In genomic region chr2:217897091-217897715, GRCh38 we compare ENCODE assay signal across 21 cellular contexts.
DNase-seq lines count a peak whose midpoint lies in the region; ATAC-seq and TF ChIP-seq lines count a peak whose summit lies in the region.
"Had no signal": no experiment of that assay in that cellular context is flagged by ENCODE, and none has a peak within 500 bp of the region (broad histone marks: within the 10 kb centered on the region; RNA-seq: fewer than 3 reads in every experiment).

No MANE protein-coding gene starts in this region.

- H3K27me3 ChIP-seq in heart left ventricle (no peaks in the 10 kb centered on the region), left ventricle myocardium inferior (ENCODE audit: low read depth) (no peaks in the 10 kb centered on the region), psoas muscle (ENCODE audit: insufficient read depth in 3 of 3, low read length in 2 of 3) (no peaks in the 10 kb centered on the region), vagina (no peaks in the 10 kb centered on the region)
- H3K27me3 ChIP-seq: brain microvascular endothelial cell, SJSA1 had no signal

- H3K27ac ChIP-seq in heart left ventricle (peak overlapping the region in 11 of 12 donors; percentile 85 to 99 (median 94)), left ventricle myocardium inferior (replicated peaks) (peak overlapping the region; percentile 95), psoas muscle (peak overlapping the region; percentile 89), vagina (peak overlapping the region; percentile 91)
- H3K27ac ChIP-seq: brain microvascular endothelial cell, SJSA1 had no signal

- H3K4me3 ChIP-seq in heart left ventricle, result no peak overlapping the region
- H3K4me3 ChIP-seq in left ventricle myocardium inferior, result no peak overlapping the region
- H3K4me3 ChIP-seq in psoas muscle, result no peak overlapping the region
- no peak overlapping the region for H3K4me3 ChIP-seq in vagina
- H3K4me3 ChIP-seq: A549, GM23338, SJSA1 had no signal

- H3K4me1 ChIP-seq in heart left ventricle (peaks cover 21 to 77% (median 60%) of the 10 kb centered on the region in 12 donors), left ventricle myocardium inferior (peaks cover 87% of the 10 kb centered on the region), psoas muscle (peaks cover 54% of the 10 kb centered on the region), vagina (peaks cover 48% of the 10 kb centered on the region)

- TF ChIP-seq CTCF in heart left ventricle (IDR thresholded peaks at IDR 0.05), result no peak
- no peak for TF ChIP-seq CTCF in left ventricle myocardium inferior (IDR thresholded peaks at IDR 0.05; ENCODE audit: borderline replicate concordance)
- no peak for TF ChIP-seq CTCF in psoas muscle (IDR thresholded peaks at IDR 0.05)
- TF ChIP-seq CTCF in vagina (IDR thresholded peaks at IDR 0.05), result no peak

- intact Hi-C loops in heart left ventricle (cut with DNase I) (no loop called here), left ventricle myocardium superior (cut with micrococcal nuclease) (no loop called here), left ventricle myocardium inferior (cut with micrococcal nuclease) (no loop called here), psoas muscle (cut with DNase I) (loop anchor here in 1 of 2 donors (5.0 kb wide), 1 partner anchor 90 kb away; no protein-coding TSS in a partner anchor), vagina (cut with DNase I) (no loop called here)

- no peak for ATAC-seq in heart left ventricle
- ATAC-seq in left ventricle myocardium superior, result no peak
- ATAC-seq in psoas muscle, result no peak
- ATAC-seq: A549, GM23338 had no signal

- no peaks in the 10 kb centered on the region for H3K9me3 ChIP-seq in heart left ventricle
- no peaks in the 10 kb centered on the region for H3K9me3 ChIP-seq in left ventricle myocardium inferior (replicated peaks)
- no peaks in the 10 kb centered on the region for H3K9me3 ChIP-seq in psoas muscle
- H3K9me3 ChIP-seq in vagina, result no peaks in the 10 kb centered on the region
- H3K9me3 ChIP-seq: A549, SJSA1 had no signal

- H3K36me3 ChIP-seq in heart left ventricle, result peaks cover 11 to 96% (median 77%) of the 10 kb centered on the region in 9 donors
- H3K36me3 ChIP-seq in left ventricle myocardium inferior, result peaks cover 93% of the 10 kb centered on the region
- H3K36me3 ChIP-seq in psoas muscle (ENCODE audit: insufficient read depth in 1 of 2, low read depth in 1 of 2), result peaks cover 3 to 72% of the 10 kb centered on the region in 2 donors
- peaks cover 0 to 54% of the 10 kb centered on the region in 2 donors for H3K36me3 ChIP-seq in vagina

- TF ChIP-seq POLR2A in heart left ventricle (IDR thresholded peaks at IDR 0.05) (no peak), vagina (IDR thresholded peaks at IDR 0.05) (no peak)

- DNase-seq in heart left ventricle (peak in 2 of 5 donors; percentile 27 to 30), left ventricle myocardium superior (no peak), left ventricle myocardium inferior (no peak), psoas muscle (peak in 1 of 2 donors; percentile 40), vagina (ENCODE audit: extremely low spot score in 2 of 2) (no peak), SIG-M5 treated with dmso at 0.1 percent for 504 hours (lab: John Stamatoyannopoulos, UW; ENCODE audit: unreplicated experiment) (no peak), cerebellar cortex (ENCODE audit: low spot score) (no peak)
- no peak for DNase-seq in activated CD4-positive, CD25-positive, alpha-beta regulatory T cell treated with anti-CD3 and anti-CD28 coated beads, Interleukin-2, amount 50 U/mL, for 72 hours
- DNase-seq: activated CD4-positive, alpha-beta T cell treated with anti-CD3 and anti-CD28 coated beads for 48 hours; activated naive CD4-positive, alpha-beta T cell treated with anti-CD3 and anti-CD28 coated beads for 36 hours; brain microvascular endothelial cell; CD4-positive, alpha-beta T cell; Kasumi-1; kidney glomerular epithelial cell; NCI-H1436 treated with DMSO at 0.1 percent for 48 hours; NCI-H446 treated with DMSO at 0.1 percent for 48 hours; T1000; trophoblast cell had no signal

- WGBS in heart left ventricle, 4 donors, result 50 to 69% (median 62%) methylated on average over 5 to 9 of the region's 9 CpGs
- WGBS in psoas muscle, 3 donors, result 67 to 83% (median 69%) methylated on average over 9 of the region's 9 CpGs
